12 cellular contexts compared by ENCODE assay signal in the genomic region with DNA sequence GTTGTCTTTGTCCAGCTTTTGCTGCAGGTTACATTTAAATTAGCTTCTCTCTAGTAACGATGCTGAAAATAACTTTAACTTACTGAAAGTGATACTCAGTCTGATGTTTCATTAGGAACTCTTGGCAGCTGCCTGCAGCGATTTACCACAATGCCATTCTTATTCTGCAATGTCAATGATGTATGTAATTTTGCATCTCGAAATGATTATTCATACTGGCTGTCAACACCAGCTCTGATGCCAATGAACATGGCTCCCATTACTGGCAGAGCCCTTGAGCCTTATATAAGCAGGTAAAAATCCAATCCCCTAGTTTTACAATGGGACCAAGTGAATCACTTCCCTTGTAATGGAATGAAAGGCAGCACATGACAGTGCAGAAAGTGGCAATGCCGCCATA. TPM values are rescaled to one million over a fixed set of nuclear protein-coding genes. Genes with fewer than 3 reads are reported as not detected.
A peak's percentile ranks its signal among the peaks of the same experiment; 100 is the strongest.
DNase-seq lines count a peak whose midpoint lies in the region; ATAC-seq and TF ChIP-seq lines count a peak whose summit lies in the region.
"Had no signal": no experiment of that assay in that cellular context is flagged by ENCODE, and none has a peak within 500 bp of the region (broad histone marks: within the 10 kb centered on the region; RNA-seq: fewer than 3 reads in every experiment).

No MANE protein-coding gene starts in this region.

- no peaks in the 10 kb centered on the region for H3K27me3 ChIP-seq in endodermal cell (ENCODE audit: control insufficient read depth, insufficient read depth, low read length, poor library complexity, severe bottlenecking)
- no peaks in the 10 kb centered on the region for H3K27me3 ChIP-seq in colonic mucosa
- H3K27me3 ChIP-seq: right atrium auricular region had no signal

- no peak overlapping the region for H3K27ac ChIP-seq in endodermal cell (ENCODE audit: low read depth, low read length)
- H3K27ac ChIP-seq in colonic mucosa: no peak overlapping the region
- H3K27ac ChIP-seq: right atrium auricular region had no signal

- peak; percentile 67 for DNase-seq in fibroblast of gingiva (ENCODE audit: low read depth)
- DNase-seq in endodermal cell: no peak
- no peak for DNase-seq in DMS53 treated with DMSO at 0.1 percent for 48 hours (lab: John Stamatoyannopoulos, UW; ENCODE audit: unreplicated experiment)
- DNase-seq in naive thymus-derived CD8-positive, alpha-beta T cell: no peak
- no peak for DNase-seq in colonic mucosa
- DNase-seq: activated CD4-positive, alpha-beta T cell treated with anti-CD3 and anti-CD28 coated beads for 36 hours; left ventricle myocardium superior had no signal

- H3K9me3 ChIP-seq in endodermal cell (ENCODE audit: control insufficient read depth, low read length) (no peaks in the 10 kb centered on the region), colonic mucosa (no peaks in the 10 kb centered on the region)
- H3K9me3 ChIP-seq: right atrium auricular region had no signal

- TF ChIP-seq CTCF in endodermal cell (conservative IDR thresholded peaks at IDR 0.05): no peak
- no peak for TF ChIP-seq CTCF in colonic mucosa (IDR thresholded peaks at IDR 0.05)

- H3K36me3 ChIP-seq in endodermal cell (ENCODE audit: control insufficient read depth, insufficient read depth, low read length) (no peaks in the 10 kb centered on the region), colonic mucosa (no peaks in the 10 kb centered on the region)
- H3K36me3 ChIP-seq: right atrium auricular region had no signal

- ATAC-seq in GM18858 (IDR thresholded peaks at IDR 0.05; ENCODE audit: unreplicated experiment): peak; percentile 90
- peak; percentile 89 for ATAC-seq in GM21529 (IDR thresholded peaks at IDR 0.05; ENCODE audit: unreplicated experiment)
- peak; percentile 84 for ATAC-seq in HG03280 (IDR thresholded peaks at IDR 0.05; ENCODE audit: unreplicated experiment)
- ATAC-seq in naive thymus-derived CD8-positive, alpha-beta T cell: no peak
- ATAC-seq: activated CD4-positive, alpha-beta T cell treated with anti-CD3 and anti-CD28 coated beads for 36 hours; left ventricle myocardium superior had no signal

- H3K4me1 ChIP-seq in endodermal cell (ENCODE audit: control insufficient read depth, insufficient read depth, low read length): no peaks in the 10 kb centered on the region
- H3K4me1 ChIP-seq in colonic mucosa: no peaks in the 10 kb centered on the region
- H3K4me1 ChIP-seq: right atrium auricular region had no signal

- no peaks in the 10 kb centered on the region for H3K27me3 Mint-ChIP-seq in endodermal cell (ENCODE audit: insufficient read depth)
- H3K27me3 Mint-ChIP-seq in naive thymus-derived CD8-positive, alpha-beta T cell: no peaks in the 10 kb centered on the region
- H3K27me3 Mint-ChIP-seq: activated CD4-positive, alpha-beta T cell treated with anti-CD3 and anti-CD28 coated beads for 36 hours; activated naive CD8-positive, alpha-beta T cell had no signal

- intact Hi-C loops in colonic mucosa (cut with DNase I): no loop called here

- H3K4me1 Mint-ChIP-seq in endodermal cell: no peaks in the 10 kb centered on the region
- H3K4me1 Mint-ChIP-seq in naive thymus-derived CD8-positive, alpha-beta T cell: no peaks in the 10 kb centered on the region
- H3K4me1 Mint-ChIP-seq: activated CD4-positive, alpha-beta T cell treated with anti-CD3 and anti-CD28 coated beads for 36 hours had no signal

- no peak overlapping the region for H3K4me3 Mint-ChIP-seq in endodermal cell
- H3K4me3 Mint-ChIP-seq in naive thymus-derived CD8-positive, alpha-beta T cell: no peak overlapping the region
- H3K4me3 Mint-ChIP-seq: activated CD4-positive, alpha-beta T cell treated with anti-CD3 and anti-CD28 coated beads for 36 hours; activated naive CD8-positive, alpha-beta T cell had no signal

- H3K4me3 ChIP-seq in endodermal cell (ENCODE audit: low read length) (no peak overlapping the region), colonic mucosa (no peak overlapping the region)
- H3K4me3 ChIP-seq: right atrium auricular region had no signal

- H3K9ac ChIP-seq in endodermal cell (ENCODE audit: extremely low read depth, low read length, poor library complexity, severe bottlenecking) (no peak overlapping the region), colonic mucosa (ENCODE audit: low read depth in 2 of 2, low read length in 2 of 2) (no peak overlapping the region)

- WGBS in endodermal cell (ENCODE audit: insufficient coverage in 1 of 2, insufficient read length in 1 of 2), 2 experiments: 93 to 94% methylated on average over 4 of the region's 4 CpGs

- no peaks in the 10 kb centered on the region for H3K36me3 Mint-ChIP-seq in endodermal cell (ENCODE audit: low read depth)
- H3K36me3 Mint-ChIP-seq in naive thymus-derived CD8-positive, alpha-beta T cell: peaks cover 0 to 4% (median 2%) of the 10 kb centered on the region in 3 donors

- H3K27ac Mint-ChIP-seq in endodermal cell: no peak overlapping the region
- no peak overlapping the region for H3K27ac Mint-ChIP-seq in naive thymus-derived CD8-positive, alpha-beta T cell
- H3K27ac Mint-ChIP-seq: activated CD4-positive, alpha-beta T cell treated with anti-CD3 and anti-CD28 coated beads for 36 hours; activated naive CD8-positive, alpha-beta T cell had no signal

- no peaks in the 10 kb centered on the region for H3K9me3 Mint-ChIP-seq in endodermal cell
- no peaks in the 10 kb centered on the region for H3K9me3 Mint-ChIP-seq in naive thymus-derived CD8-positive, alpha-beta T cell

- POLR2A ChIA-PET in naive thymus-derived CD8-positive, alpha-beta T cell (lab: Charles Lee): no interaction called here

RNA-seq across cellular contexts. Expression of a gene that starts 16.3 kb away (rescaled TPM):
- total RNA-seq in endodermal cell (10 to 100 TPM; 74.8 to 93.0 TPM), colonic mucosa (10 to 100 TPM; 72.2 to 79.1 TPM)
- 95.7 TPM for polyA plus RNA-seq in endodermal cell (2013, experiment 1 of 2)
- 91.6 TPM for polyA plus RNA-seq in endodermal cell (2013, experiment 2 of 2)
- 10 to 100 TPM; 61.6 to 66.3 TPM for total RNA-seq in naive thymus-derived CD8-positive, alpha-beta T cell
- polyA plus RNA-seq in naive thymus-derived CD8-positive, alpha-beta T cell: 100 to 1,000 TPM; 124 to 141 (median 134) TPM

Comparison
In these comparisons a context has a peak if more than half of its experiments do, and no peak if none do; other contexts are left out.
1. ATAC-seq: peak in GM18858 (single experiment), GM21529 (single experiment) and HG03280 (single experiment); none in naive thymus-derived CD8-positive, alpha-beta T cell (0 of 2).